8 cellular contexts compared by ENCODE assay signal in the genomic region with DNA sequence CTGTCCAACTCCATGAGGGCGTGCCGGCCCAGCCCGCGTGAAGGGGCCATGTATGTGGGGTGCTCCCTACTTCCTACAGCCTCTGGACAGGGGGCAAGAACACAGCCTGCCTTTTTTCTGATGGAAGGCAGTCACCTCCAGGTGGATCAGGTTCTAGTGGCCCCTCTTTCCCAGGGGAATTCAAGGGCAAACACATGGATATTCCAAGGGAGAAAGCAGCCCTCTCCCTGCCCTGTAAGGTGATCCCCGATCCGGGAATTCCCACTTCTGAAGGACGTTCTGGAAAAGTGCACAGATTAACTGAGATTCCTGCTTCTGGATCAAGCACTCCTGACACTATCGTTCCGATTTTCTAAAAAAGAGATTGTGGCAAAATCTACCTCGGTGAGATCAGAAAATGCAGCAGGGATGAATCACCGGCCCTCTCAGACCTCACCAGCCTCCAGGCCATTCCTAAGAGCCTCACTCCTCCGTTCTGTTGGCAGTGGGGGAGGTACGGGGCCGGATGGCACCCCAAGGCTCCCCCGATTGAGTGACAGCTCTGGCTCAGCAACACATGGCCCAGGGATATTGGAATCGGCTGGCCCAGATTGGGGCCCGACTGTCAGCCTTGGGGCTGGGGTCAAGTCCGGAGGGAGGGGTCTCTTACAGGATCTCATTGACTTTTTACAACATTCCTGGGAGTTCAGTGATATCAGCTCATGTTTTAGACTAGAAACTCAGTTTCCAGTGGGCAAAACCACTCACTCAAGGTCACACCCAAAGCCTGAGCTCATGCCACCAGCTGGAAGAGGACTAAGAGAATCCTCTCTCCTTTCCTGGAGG. TPM values are rescaled to one million over a fixed set of nuclear protein-coding genes. Genes with fewer than 3 reads are reported as not detected.
DNase-seq lines count a peak whose midpoint lies in the region; ATAC-seq and TF ChIP-seq lines count a peak whose summit lies in the region.

No MANE protein-coding gene starts in this region.

- no peak overlapping the region for H3K14ac ChIP-seq in trophoblast cell (ENCODE audit: low read length)

- ATAC-seq in GM21367 (IDR thresholded peaks at IDR 0.05; ENCODE audit: unreplicated experiment) (no peak), HG03159 (IDR thresholded peaks at IDR 0.05; ENCODE audit: unreplicated experiment) (no peak)

- no peak overlapping the region for H3K23ac ChIP-seq in trophoblast cell (ENCODE audit: low read length)

- H3K9me3 ChIP-seq in ES-I3 (ENCODE audit: control insufficient read depth, insufficient read depth, low read length) = no peaks in the 10 kb centered on the region
- H3K9me3 ChIP-seq in trophoblast cell (ENCODE audit: insufficient read depth, low read depth, low read length) = no peaks in the 10 kb centered on the region

- H4K12ac ChIP-seq in trophoblast cell (ENCODE audit: low read depth, low read length) = no peak overlapping the region

- DNase-seq in RWPE1 (ENCODE audit: low spot score) (peak; percentile 92), fibroblast of peridontal ligament (ENCODE audit: extremely low read depth) (peak; percentile 81), trophoblast cell (peak; percentile 56 to 76), pons (ENCODE audit: low spot score) (no peak), HuH-7 (ENCODE audit: low spot score) (no peak)

- CTCF ChIA-PET in RWPE1 (lab: Yijun Ruan, JAX) = interaction anchor here (0.6 to 1.4 kb wide), 3 partner anchors 13 to 445 kb away, joined by 3 to 14 read pairs (median 4); a partner anchor contains a TSS

- H2BK120ac ChIP-seq in trophoblast cell (ENCODE audit: insufficient read depth, low read length, poor library complexity) = no peak overlapping the region

- H4K91ac ChIP-seq in trophoblast cell (ENCODE audit: low read depth, low read length) = no peak overlapping the region

- H2BK12ac ChIP-seq in trophoblast cell (ENCODE audit: low read length) = no peak overlapping the region

- peak overlapping the region; percentile 52 for H3K9ac ChIP-seq in ES-I3 (ENCODE audit: low read depth, low read length)
- H3K9ac ChIP-seq in trophoblast cell (ENCODE audit: low read length) = no peak overlapping the region

- H3K4me2 ChIP-seq in trophoblast cell (ENCODE audit: low read length) = peak overlapping the region; percentile 54

- H3K4me1 ChIP-seq in ES-I3 (ENCODE audit: insufficient read depth, low read length) (peaks cover 18% of the 10 kb centered on the region; the same call in 1 of the 2 replicates), trophoblast cell (ENCODE audit: control insufficient read depth in 1 of 2, insufficient read depth in 2 of 2, low read length in 2 of 2) (peaks cover 21 to 24% of the 10 kb centered on the region in 2 experiments)

- H3K27me3 ChIP-seq in trophoblast cell (ENCODE audit: insufficient read depth, low read length) = no peaks in the 10 kb centered on the region

- POLR2A ChIA-PET in RWPE1 (lab: Yijun Ruan, JAX; ENCODE audit: low non-redundant PET) = interaction anchor here (0.5 kb wide), 1 partner anchor 55 kb away, joined by 7 read pairs; no protein-coding TSS in a partner anchor

- WGBS in trophoblast cell (ENCODE audit: extremely low coverage, insufficient coverage, insufficient read length) = no CpG with 5 or more reads among the region's 18 CpGs

- no peak overlapping the region for H3K4me3 ChIP-seq in trophoblast cell (ENCODE audit: low read depth, low read length)

- peaks cover 2% of the 10 kb centered on the region for H3K79me2 ChIP-seq in trophoblast cell (ENCODE audit: control insufficient read depth, insufficient read depth, low read length, poor library complexity)

- peaks cover 2% of the 10 kb centered on the region for H3K79me1 ChIP-seq in trophoblast cell (ENCODE audit: low read length)

- H3K36me3 ChIP-seq in ES-I3 (ENCODE audit: insufficient read depth, low read length) (no peaks in the 10 kb centered on the region), trophoblast cell (ENCODE audit: control insufficient read depth in 1 of 2, insufficient read depth in 2 of 2, low read length in 2 of 2) (no peaks in the 10 kb centered on the region)

- no peak for TF ChIP-seq CTCF in RWPE1 (conservative IDR thresholded peaks at IDR 0.05; ENCODE audit: low read depth)

- H3K27ac ChIP-seq in RWPE1 (peak overlapping the region; percentile 94), trophoblast cell (ENCODE audit: low read depth, low read length) (peak overlapping the region; percentile 21)

- H3K18ac ChIP-seq in trophoblast cell (ENCODE audit: low read length) = no peak overlapping the region

- H2AFZ ChIP-seq in trophoblast cell (ENCODE audit: insufficient read depth, low read length, poor library complexity) = no peak overlapping the region

- H2AK5ac ChIP-seq in trophoblast cell (ENCODE audit: low read length) = no peak overlapping the region

- H4K8ac ChIP-seq in trophoblast cell (ENCODE audit: low read depth, low read length) = no peak overlapping the region

- no peak overlapping the region for H2BK5ac ChIP-seq in trophoblast cell (ENCODE audit: low read depth, low read length, poor library complexity)

- H3K4ac ChIP-seq in trophoblast cell (ENCODE audit: low read depth, low read length) = no peak overlapping the region

RNA-seq across cellular contexts. Expression of a gene that starts 12.3 kb away (rescaled TPM):
- polyA plus RNA-seq in trophoblast cell (2013) = 0.19 and 0.23 TPM in 2 replicates

RNA-seq across cellular contexts. Expression of a gene that starts 13.1 kb away (rescaled TPM):
- polyA plus RNA-seq in trophoblast cell (2013) = 1.3 and 1.6 TPM in 2 replicates

RNA-seq across cellular contexts. Expression of a gene that starts 35.3 kb away (rescaled TPM):
- polyA plus RNA-seq in trophoblast cell (2013) = 45.3 and 51.4 TPM in 2 replicates

RNA-seq across cellular contexts. Expression of a gene that starts 40.5 kb away (rescaled TPM):
- 14.9 and 15.0 TPM in 2 replicates for polyA plus RNA-seq in trophoblast cell (2013)

RNA-seq across cellular contexts. Expression of a gene that starts 49.2 kb away (rescaled TPM):
- polyA plus RNA-seq in trophoblast cell (2013) = 14.3 and 15.9 TPM in 2 replicates

Comparison
In these comparisons a context has a peak if more than half of its experiments do, and no peak if none do; other contexts are left out.
1. DNase-seq: peak in RWPE1 (single experiment), fibroblast of peridontal ligament (single experiment) and trophoblast cell (2 of 2); none in pons (single experiment) and HuH-7 (single experiment).